8 cellular contexts compared by ENCODE assay signal in the genomic region with DNA sequence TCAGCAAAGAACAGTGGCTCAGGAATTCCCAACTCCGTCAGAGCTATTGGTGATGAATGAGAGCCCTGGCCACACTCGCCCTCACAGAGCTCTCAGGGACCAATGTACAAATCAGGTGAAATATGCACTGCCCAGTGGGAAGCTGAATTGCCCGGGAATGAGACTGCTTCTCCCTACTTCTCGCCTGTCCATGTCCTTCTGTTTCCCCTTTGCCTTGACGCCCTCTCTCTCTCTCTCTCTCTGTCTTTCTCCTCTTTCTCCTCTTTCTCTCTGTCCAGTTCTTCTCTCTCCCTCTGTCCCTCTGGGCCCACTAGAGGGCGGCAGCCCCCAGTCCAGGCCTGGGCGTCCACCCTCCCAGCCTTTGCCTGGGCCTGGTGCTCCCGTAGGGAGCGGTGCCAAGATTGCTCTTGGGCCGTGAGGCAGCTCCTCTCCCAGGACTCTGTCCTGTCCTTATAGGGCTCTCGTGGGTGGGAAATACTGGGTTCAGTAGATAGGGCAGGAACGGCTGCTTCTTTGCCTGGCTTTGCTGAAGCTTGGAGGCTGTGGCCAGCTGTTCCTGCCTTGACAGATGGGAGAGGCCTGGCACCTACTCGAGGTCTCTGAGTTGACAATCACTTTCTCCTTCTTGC. TPM values are rescaled to one million over a fixed set of nuclear protein-coding genes. Genes with fewer than 3 reads are reported as not detected.
DNase-seq lines count a peak whose midpoint lies in the region; ATAC-seq, FAIRE-seq and TF ChIP-seq lines count a peak whose summit lies in the region.

No MANE protein-coding gene starts in this region.

- intact Hi-C loops in Calu3 (cut with micrococcal nuclease; ENCODE audit: unreplicated experiment), result no loop called here

- TF ChIP-seq CTCF in Calu3 (IDR thresholded peaks at IDR 0.05; ENCODE audit: unreplicated experiment), result peak; percentile 67

- no TSS peak for BruUV-seq in Calu3 (replicated peaks; lab: Mats Ljungman, UMichigan)

- peaks cover 13% of the 10 kb centered on the region for H3K27me3 Mint-ChIP-seq in Calu3 (ENCODE audit: unreplicated experiment)

- H3K9me3 Mint-ChIP-seq in Calu3 (ENCODE audit: low read depth, unreplicated experiment), result no peaks in the 10 kb centered on the region

- FAIRE-seq in frontal cortex (lab: Jason Lieb, UNC), result no peak

- H3K36me3 Mint-ChIP-seq in Calu3 (ENCODE audit: insufficient read depth, unreplicated experiment), result no peaks in the 10 kb centered on the region

- H3K4me3 Mint-ChIP-seq in Calu3 (ENCODE audit: low read depth, unreplicated experiment), result no peak overlapping the region

- DNase-seq in Calu3 (peak; percentile 83), HuH-7.5 (ENCODE audit: low spot score) (peak; percentile 59), T1000 (lab: John Stamatoyannopoulos, UW) (peak; percentile 37), frontal cortex (ENCODE audit: low spot score in 2 of 2) (peak; percentile 38 to 75), nucleus accumbens (lab: John Stamatoyannopoulos, UW) (peak in 53 of 56 donors; percentile 9 to 87 (median 62))
- DNase-seq in activated effector memory CD4-positive, alpha-beta T cell treated with anti-CD3 and anti-CD28 coated beads, Interleukin-2, amount 50 U/mL, for 16 hours, result no peak

- ATAC-seq in HG02610 (IDR thresholded peaks at IDR 0.05; ENCODE audit: unreplicated experiment), result no peak
- no peak for ATAC-seq in HG03439 (IDR thresholded peaks at IDR 0.05; ENCODE audit: unreplicated experiment)

- H3K4me1 Mint-ChIP-seq in Calu3 (ENCODE audit: low read depth, unreplicated experiment), result no peaks in the 10 kb centered on the region

- CTCF ChIA-PET in Calu3 (lab: Charles Lee), result interaction anchor here (0.7 to 2.5 kb wide), 9 partner anchors 10 to 584 kb away, joined by 3 to 15 read pairs (median 5); partner anchors contain the start of gene HS1BP3

- H3K27ac Mint-ChIP-seq in Calu3 (ENCODE audit: unreplicated experiment), result no peak overlapping the region

RNA-seq across cellular contexts. Expression of gene PUM2, which starts 28.4 kb away (rescaled TPM):
- 96.8 and 106 TPM in 2 replicates for total RNA-seq in Calu3 (2022)
- 118 TPM for total RNA-seq in frontal cortex
